Comparison of ENCODE assay signal across 7 cellular contexts in the genomic region with DNA sequence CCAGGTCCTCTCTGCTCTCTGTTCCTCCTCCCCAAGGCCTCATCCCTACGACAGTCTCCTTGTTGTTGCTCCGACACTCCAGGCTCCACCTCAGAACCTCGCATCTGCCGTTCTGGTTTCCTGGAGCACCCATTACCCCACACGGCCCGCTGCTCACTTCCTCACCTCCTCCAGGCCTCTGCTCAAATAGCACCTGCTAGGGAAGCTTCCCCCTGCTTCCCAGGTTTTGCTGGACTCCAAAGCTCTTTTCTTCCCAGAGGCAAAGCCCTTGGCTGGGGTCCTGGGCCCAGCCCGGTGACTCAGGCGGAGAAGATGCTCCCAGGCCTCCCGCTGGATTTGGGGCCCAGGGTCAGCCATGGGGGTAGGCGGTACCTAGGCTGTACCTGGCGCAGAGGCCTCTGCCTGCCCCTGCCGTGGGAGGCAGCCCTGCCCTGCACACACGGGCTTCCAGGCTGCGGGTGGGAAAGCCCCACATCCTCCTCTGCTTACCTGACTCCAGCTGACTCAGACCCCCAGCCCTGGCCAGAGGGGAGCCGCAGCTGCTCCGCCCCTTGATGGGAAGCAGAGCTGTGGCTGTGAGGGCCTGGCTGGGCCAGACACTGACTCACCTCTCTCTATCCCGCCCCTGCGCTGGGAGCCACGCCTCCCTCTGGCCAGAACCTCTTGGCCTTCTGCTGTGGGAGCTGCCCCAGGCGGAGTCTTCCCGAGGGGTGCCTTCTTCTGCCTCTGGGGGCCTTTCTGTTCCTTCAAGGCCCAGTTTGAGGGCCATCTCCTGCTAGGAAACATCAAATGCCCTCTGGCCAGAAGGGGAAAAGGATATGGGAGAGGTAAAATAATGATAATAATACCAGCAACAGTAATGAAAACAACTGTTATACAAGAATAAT.
DNase-seq lines count a peak whose midpoint lies in the region; ATAC-seq and TF ChIP-seq lines count a peak whose summit lies in the region.

No MANE protein-coding gene starts in this region.

- ATAC-seq in GM18868 (IDR thresholded peaks at IDR 0.05; ENCODE audit: unreplicated experiment) = no peak

- TF ChIP-seq CTCF in nephron progenitor cell (IDR thresholded peaks at IDR 0.05) = no peak

- TF ChIP-seq POLR2A in erythroblast (IDR thresholded peaks at IDR 0.05; ENCODE audit: low read length) = no peak

- no peaks in the 10 kb centered on the region for H3K36me3 ChIP-seq in SJCRH30

- H3K9me3 ChIP-seq in SJCRH30 (replicated peaks) = no peaks in the 10 kb centered on the region; the same call in 1 of the 2 replicates

- DNase-seq in HCEC 1CT = peak; percentile 84
- DNase-seq in SJCRH30 = peak; percentile 90 to 91
- DNase-seq in erythroblast (lab: John Stamatoyannopoulos, UW) = peak; percentile 28 to 66
- peak; percentile 82 for DNase-seq in nephron progenitor cell
- DNase-seq in GF-D8 (lab: John Stamatoyannopoulos, UW) = no peak
- no peak for DNase-seq in GM19240 (ENCODE audit: insufficient read length, low spot score)

- H3K36me3 Mint-ChIP-seq in nephron progenitor cell (ENCODE audit: low read depth) = no peaks in the 10 kb centered on the region

- H3K27me3 Mint-ChIP-seq in nephron progenitor cell (ENCODE audit: low read depth, poor library complexity) = peaks cover 17% of the 10 kb centered on the region

- peak overlapping the region; percentile 11 for H3K27ac Mint-ChIP-seq in nephron progenitor cell

- H3K9me3 Mint-ChIP-seq in nephron progenitor cell = peaks cover 14% of the 10 kb centered on the region

- H3K4me3 ChIP-seq in SJCRH30 = no peak overlapping the region

- H3K4me1 Mint-ChIP-seq in nephron progenitor cell = peaks cover 40% of the 10 kb centered on the region

- H3K27me3 ChIP-seq in SJCRH30 = peaks cover 15% of the 10 kb centered on the region

- peak overlapping the region; percentile 33 for H3K4me3 Mint-ChIP-seq in nephron progenitor cell

- no peak overlapping the region for H3K27ac ChIP-seq in SJCRH30

- peaks cover 11% of the 10 kb centered on the region for H3K4me1 ChIP-seq in SJCRH30

Comparison
In these comparisons a context has a peak if more than half of its experiments do, and no peak if none do; other contexts are left out.
1. DNase-seq: peak in HCEC 1CT (single experiment), SJCRH30 (2 of 2), erythroblast (2 of 2) and nephron progenitor cell (single experiment); none in GF-D8 (single experiment) and GM19240 (single experiment).